In the genomic region with DNA sequence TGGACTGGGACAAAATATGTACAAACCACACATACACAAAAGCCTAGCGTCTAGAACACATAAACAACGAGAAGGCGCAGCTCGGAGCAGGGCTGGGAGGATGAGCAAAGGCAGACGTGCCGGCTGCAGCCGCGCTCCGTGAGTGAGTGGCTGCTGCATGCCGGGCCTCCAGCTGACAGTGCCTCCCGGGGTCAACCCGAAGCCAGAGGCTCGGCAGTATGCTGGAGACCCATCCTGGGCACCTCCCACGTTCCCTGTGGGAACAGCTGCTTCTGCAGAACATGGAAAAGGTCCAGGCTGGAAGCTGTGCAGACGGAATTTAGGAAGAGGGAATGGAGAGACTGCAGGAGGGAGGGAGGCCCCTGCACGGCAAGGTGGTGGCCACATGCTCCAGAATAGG, we compare ENCODE assay signal across 13 cellular contexts. TPM values are rescaled to one million over a fixed set of nuclear protein-coding genes. Genes with fewer than 3 reads are reported as not detected.
DNase-seq lines count a peak whose midpoint lies in the region; ATAC-seq, FAIRE-seq and TF ChIP-seq lines count a peak whose summit lies in the region.
"Had no signal": no experiment of that assay in that cellular context is flagged by ENCODE, and none has a peak within 500 bp of the region (broad histone marks: within the 10 kb centered on the region; RNA-seq: fewer than 3 reads in every experiment).

No MANE protein-coding gene starts in this region.

- peak overlapping the region; percentile 52 for H2AFZ ChIP-seq in GM23248

- H3K27ac ChIP-seq in A673 (ENCODE audit: low read depth, low read length, poor library complexity, severe bottlenecking), result peak overlapping the region; percentile 37
- no peak overlapping the region for H3K27ac ChIP-seq in GM23248
- peak overlapping the region; percentile 57 for H3K27ac ChIP-seq in WERI-Rb-1

- H3F3A ChIP-seq in GM23248 (ENCODE audit: insufficient read depth), result peaks cover 19% of the 10 kb centered on the region

- no peaks in the 10 kb centered on the region for H3K9me2 ChIP-seq in GM23248 (ENCODE audit: insufficient read depth)

- TF ChIP-seq POLR2A in H54 (IDR thresholded peaks at IDR 0.05; ENCODE audit: low read depth, low read length), result no peak

- CTCF ChIA-PET in A673 (lab: Charles Lee), result no interaction called here

- ATAC-seq in GM19463 (IDR thresholded peaks at IDR 0.05; ENCODE audit: unreplicated experiment), result no peak
- ATAC-seq: esophagus mucosa had no signal

- H3K9me3 ChIP-seq in A673 (ENCODE audit: low read depth, low read length, poor library complexity, severe bottlenecking), result no peaks in the 10 kb centered on the region
- no peaks in the 10 kb centered on the region for H3K9me3 ChIP-seq in GM23248 (ENCODE audit: low read depth)
- H3K9me3 ChIP-seq in WERI-Rb-1 (ENCODE audit: severe bottlenecking), result no peaks in the 10 kb centered on the region

- DNase-seq in A673 (ENCODE audit: low spot score), result no peak
- peak; percentile 81 for DNase-seq in GM23248
- DNase-seq in WERI-Rb-1, result peak; percentile 53
- DNase-seq in left kidney (ENCODE audit: low read depth, low spot score), result peak; percentile 89
- DNase-seq in activated CD4-positive, alpha-beta T cell treated with anti-CD3 and anti-CD28 coated beads for 4 hours, result no peak
- no peak for DNase-seq in activated T-helper 2 cell treated with anti-CD3 and anti-CD28 coated beads, Interferon-gamma antibody, Interleukin-2, Interleukin-4, amounts not matched to agents 10 μg/mL and 5 μg/mL and 100 μg/mL, durations not matched to agents 14 hours and 24 hours and 36 hours (ENCODE audit: low spot score)
- DNase-seq in H54 (ENCODE audit: insufficient read length, low spot score), result no peak
- DNase-seq: CD4-positive, alpha-beta T cell; H9 had no signal

- H3K27me3 Mint-ChIP-seq in activated T-helper 2 cell treated with anti-CD3 and anti-CD28 coated beads, Interferon-gamma antibody, Interleukin-2, Interleukin-4, amounts not matched to agents 10 μg/mL and 5 μg/mL and 100 μg/mL, durations not matched to agents 14 hours and 24 hours and 36 hours (ENCODE audit: low read depth), result no peaks in the 10 kb centered on the region
- H3K27me3 Mint-ChIP-seq: CD4-positive, alpha-beta T cell had no signal

- peaks cover 29% of the 10 kb centered on the region for H3K4me1 ChIP-seq in A673 (ENCODE audit: insufficient read depth, low read length, poor library complexity, severe bottlenecking)
- H3K4me1 ChIP-seq in GM23248 (ENCODE audit: insufficient read depth), result peaks cover 14% of the 10 kb centered on the region

- H3K79me2 ChIP-seq in GM23248 (ENCODE audit: insufficient read depth), result peaks cover 3% of the 10 kb centered on the region; the same call in 1 of the 2 replicates

- POLR2A ChIA-PET in A673 (lab: Charles Lee; ENCODE audit: low non-redundant PET), result interaction anchor here (0.7 kb wide), 1 partner anchor 25 kb away, joined by 9 read pairs; no protein-coding TSS in a partner anchor

- H3K27me3 ChIP-seq in A673 (replicated peaks; ENCODE audit: insufficient read depth, low read depth, low read length, poor library complexity) (no peaks in the 10 kb centered on the region), GM23248 (replicated peaks; ENCODE audit: insufficient read depth) (no peaks in the 10 kb centered on the region), WERI-Rb-1 (ENCODE audit: insufficient read depth, low read depth, severe bottlenecking) (no peaks in the 10 kb centered on the region)

- TF ChIP-seq CTCF in A673 (conservative IDR thresholded peaks at IDR 0.05; ENCODE audit: low read depth, low read length), result no peak
- TF ChIP-seq CTCF in WERI-Rb-1 (IDR thresholded peaks at IDR 0.05; ENCODE audit: low read depth, low read length), result no peak

- H4K20me1 ChIP-seq in GM23248 (ENCODE audit: insufficient read depth), result no peaks in the 10 kb centered on the region

- H3K36me3 ChIP-seq in A673 (ENCODE audit: insufficient read depth, low read length, poor library complexity, severe bottlenecking), result no peaks in the 10 kb centered on the region
- no peaks in the 10 kb centered on the region for H3K36me3 ChIP-seq in GM23248 (ENCODE audit: low read depth)
- H3K36me3 ChIP-seq in WERI-Rb-1, result no peaks in the 10 kb centered on the region

- H3K4me2 ChIP-seq in GM23248 (ENCODE audit: unreplicated experiment), result peak overlapping the region; percentile 72

- H3K27ac Mint-ChIP-seq in activated T-helper 2 cell treated with anti-CD3 and anti-CD28 coated beads, Interferon-gamma antibody, Interleukin-2, Interleukin-4, amounts not matched to agents 10 μg/mL and 5 μg/mL and 100 μg/mL, durations not matched to agents 14 hours and 24 hours and 36 hours, result no peak overlapping the region
- H3K27ac Mint-ChIP-seq: CD4-positive, alpha-beta T cell had no signal

- no peak overlapping the region for H3K4me3 Mint-ChIP-seq in activated T-helper 2 cell treated with anti-CD3 and anti-CD28 coated beads, Interferon-gamma antibody, Interleukin-2, Interleukin-4, amounts not matched to agents 10 μg/mL and 5 μg/mL and 100 μg/mL, durations not matched to agents 14 hours and 24 hours and 36 hours (ENCODE audit: low read depth)

- H3K36me3 Mint-ChIP-seq in activated T-helper 2 cell treated with anti-CD3 and anti-CD28 coated beads, Interferon-gamma antibody, Interleukin-2, Interleukin-4, amounts not matched to agents 10 μg/mL and 5 μg/mL and 100 μg/mL, durations not matched to agents 14 hours and 24 hours and 36 hours (ENCODE audit: low read depth), result no peaks in the 10 kb centered on the region

- H3K4me1 Mint-ChIP-seq in activated T-helper 2 cell treated with anti-CD3 and anti-CD28 coated beads, Interferon-gamma antibody, Interleukin-2, Interleukin-4, amounts not matched to agents 10 μg/mL and 5 μg/mL and 100 μg/mL, durations not matched to agents 14 hours and 24 hours and 36 hours (ENCODE audit: low read depth), result peaks cover 22% of the 10 kb centered on the region

- intact Hi-C loops in A673 (cut with micrococcal nuclease; ENCODE audit: unreplicated experiment), result no loop called here
- intact Hi-C loops in activated T-helper 2 cell treated with anti-CD3 and anti-CD28 coated beads, Interferon-gamma antibody, Interleukin-2, Interleukin-4, amounts not matched to agents 10 μg/mL and 5 μg/mL and 100 μg/mL, durations not matched to agents 14 hours and 24 hours and 36 hours (cut with micrococcal nuclease), result loop anchor here (10.0 kb wide), 1 partner anchor 126 kb away; no protein-coding TSS in a partner anchor

- no TSS peak for BruUV-seq in A673 (replicated peaks; lab: Mats Ljungman, UMichigan)

- in situ Hi-C loops in GM23248 (cut with MboI), result no loop called here

- peak overlapping the region; percentile 47; the same call in 1 of the 2 replicates for H3K9ac ChIP-seq in GM23248

- WGBS in GM23248 (ENCODE audit: low coverage in 1 of 2, low lambda C conversion rate in 2 of 2, missing lambda C conversion rate in 2 of 2), 2 experiments, result 5 to 6% methylated on average over 16 of the region's 16 CpGs

- no peaks in the 10 kb centered on the region for H3K9me3 Mint-ChIP-seq in activated T-helper 2 cell treated with anti-CD3 and anti-CD28 coated beads, Interferon-gamma antibody, Interleukin-2, Interleukin-4, amounts not matched to agents 10 μg/mL and 5 μg/mL and 100 μg/mL, durations not matched to agents 14 hours and 24 hours and 36 hours
- H3K9me3 Mint-ChIP-seq: CD4-positive, alpha-beta T cell had no signal

- no peak for FAIRE-seq in H54 (lab: Jason Lieb, UNC)

- no peak overlapping the region for H3K4me3 ChIP-seq in A673 (ENCODE audit: low read depth, low read length, poor library complexity, severe bottlenecking)
- H3K4me3 ChIP-seq in GM23248, result peak overlapping the region; percentile 40
- no peak overlapping the region for H3K4me3 ChIP-seq in WERI-Rb-1 (ENCODE audit: low read depth, low read length)
- H3K4me3 ChIP-seq: lung had no signal

RNA-seq across cellular contexts. Expression of a gene that starts 3.6 kb away (rescaled TPM):
- total RNA-seq in A673 (2021), result 0.95 and 2.4 TPM in 2 replicates
- total RNA-seq in GM23248 (2014; rRNA removed; shearing (Covaris generic)), result 9.7 and 10.2 TPM in 2 replicates
- 4.3 and 5.1 TPM in 2 replicates for polyA plus RNA-seq in GM23248 (2016; fragmentation: Nextera tagmentation; extraction: Ambion mirVana)
- 5.6 and 6.7 TPM in 2 replicates for total RNA-seq in activated T-helper 2 cell treated with anti-CD3 and anti-CD28 coated beads, Interferon-gamma antibody, Interleukin-2, Interleukin-4, amounts not matched to agents 10 μg/mL and 5 μg/mL and 100 μg/mL, durations not matched to agents 14 hours and 24 hours and 36 hours

RNA-seq across cellular contexts. Expression of a gene that starts 47.1 kb away (rescaled TPM):
- total RNA-seq in A673 (2021), result 0.37 and 0.63 TPM in 2 replicates
- total RNA-seq in GM23248 (2014; rRNA removed; shearing (Covaris generic)), result 3.4 and 6.7 TPM in 2 replicates
- polyA plus RNA-seq in GM23248 (2016; fragmentation: Nextera tagmentation; extraction: Ambion mirVana), result 5.6 and 6.7 TPM in 2 replicates
- total RNA-seq in activated T-helper 2 cell treated with anti-CD3 and anti-CD28 coated beads, Interferon-gamma antibody, Interleukin-2, Interleukin-4, amounts not matched to agents 10 μg/mL and 5 μg/mL and 100 μg/mL, durations not matched to agents 14 hours and 24 hours and 36 hours, result 0.37 and 0.46 TPM in 2 replicates
- total RNA-seq: CD4-positive, alpha-beta T cell; H9 had no signal

RNA-seq across cellular contexts. Expression of a gene that starts 57.8 kb away (rescaled TPM):
- not detected in 2 replicates for total RNA-seq in A673 (2021)
- total RNA-seq in GM23248 (2014; rRNA removed; shearing (Covaris generic)), result not detected in 2 replicates
- polyA plus RNA-seq in GM23248 (2016; fragmentation: Nextera tagmentation; extraction: Ambion mirVana), result not detected in 2 replicates
- not detected in 2 replicates for total RNA-seq in activated T-helper 2 cell treated with anti-CD3 and anti-CD28 coated beads, Interferon-gamma antibody, Interleukin-2, Interleukin-4, amounts not matched to agents 10 μg/mL and 5 μg/mL and 100 μg/mL, durations not matched to agents 14 hours and 24 hours and 36 hours
- total RNA-seq: CD4-positive, alpha-beta T cell; H9; temporal lobe had no signal

Comparison
In these comparisons a context has a peak if more than half of its experiments do, and no peak if none do; other contexts are left out.
1. DNase-seq: peak in GM23248 (single experiment), WERI-Rb-1 (single experiment) and left kidney (single experiment); none in A673 (single experiment), activated CD4-positive, alpha-beta T cell treated with anti-CD3 and anti-CD28 coated beads for 4 hours (0 of 2), activated T-helper 2 cell treated with anti-CD3 and anti-CD28 coated beads, Interferon-gamma antibody, Interleukin-2, Interleukin-4, amounts not matched to agents 10 μg/mL and 5 μg/mL and 100 μg/mL, durations not matched to agents 14 hours and 24 hours and 36 hours (single experiment) and H54 (single experiment).